In the genomic region with DNA sequence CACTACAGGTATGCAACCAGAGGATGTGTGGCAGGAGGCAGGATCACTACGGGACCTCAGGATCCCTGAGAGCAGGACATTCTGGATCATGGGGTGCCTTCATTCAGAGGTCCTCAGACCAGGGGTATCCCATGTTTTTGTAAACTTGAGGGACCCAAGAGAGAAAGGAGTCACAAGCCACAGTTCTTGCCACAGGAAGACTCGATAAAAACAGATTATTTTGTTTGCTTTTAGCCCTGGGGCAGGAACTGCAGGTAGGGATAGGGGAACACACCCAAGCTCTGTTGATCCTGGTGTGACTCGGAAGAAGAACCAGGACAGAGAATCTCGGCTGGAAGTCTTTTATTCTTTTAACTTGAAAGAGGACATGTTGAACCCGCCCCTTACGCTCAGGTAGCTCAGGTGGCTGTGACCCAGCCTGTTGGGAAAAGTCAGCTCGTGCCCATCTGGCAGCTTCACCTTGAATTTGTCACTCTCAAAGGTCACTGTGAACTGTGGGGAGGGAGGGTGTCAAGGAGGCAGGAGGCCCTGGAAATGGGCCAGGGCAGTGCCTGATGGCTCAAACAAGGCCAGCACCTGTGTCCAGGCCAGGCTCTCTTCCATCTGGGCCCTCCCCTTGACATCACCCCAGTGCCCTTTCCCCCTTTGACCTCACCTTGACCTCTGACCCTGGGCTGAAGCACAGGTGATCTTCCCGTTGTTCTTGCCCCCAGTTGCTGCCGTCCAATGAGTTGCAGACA, we compare ENCODE assay signal across 14 cellular contexts. TPM values are rescaled to one million over a fixed set of nuclear protein-coding genes. Genes with fewer than 3 reads are reported as not detected.
A peak's percentile ranks its signal among the peaks of the same experiment; 100 is the strongest.
DNase-seq lines count a peak whose midpoint lies in the region; ATAC-seq and TF ChIP-seq lines count a peak whose summit lies in the region.
"Had no signal": no experiment of that assay in that cellular context is flagged by ENCODE, and none has a peak within 500 bp of the region (broad histone marks: within the 10 kb centered on the region; RNA-seq: fewer than 3 reads in every experiment).

No MANE protein-coding gene starts in this region.

- H3K36me3 ChIP-seq in GM23338 (ENCODE audit: insufficient read depth) (no peaks in the 10 kb centered on the region), hepatocyte (replicated peaks; ENCODE audit: insufficient read depth, low read depth) (no peaks in the 10 kb centered on the region), parathyroid adenoma (ENCODE audit: control insufficient read depth, insufficient read depth, low read length) (no peaks in the 10 kb centered on the region)

- H3K9me3 Mint-ChIP-seq in GM23338, result no peaks in the 10 kb centered on the region

- H3K4me1 Mint-ChIP-seq in GM23338 (peaks cover 28% of the 10 kb centered on the region), T-helper 17 cell (peaks cover 10% of the 10 kb centered on the region)

- 0 out of 2 replicates have a peak, but pooled peaks cover 12% of the 10 kb centered on the region for H3F3A ChIP-seq in GM23338 (replicated peaks; ENCODE audit: low read depth)

- H4K20me1 ChIP-seq in GM23338 (replicated peaks; ENCODE audit: insufficient read depth) (no peaks in the 10 kb centered on the region), hepatocyte (ENCODE audit: insufficient read depth, poor library complexity, severe bottlenecking) (peaks cover 15% of the 10 kb centered on the region)

- TF ChIP-seq CTCF in GM23338 (conservative IDR thresholded peaks at IDR 0.05; ENCODE audit: low read depth in 2 of 2) (no peak), RWPE1 (conservative IDR thresholded peaks at IDR 0.05; ENCODE audit: low read depth) (no peak), hepatocyte (IDR thresholded peaks at IDR 0.05; ENCODE audit: poor library complexity) (no peak), parathyroid adenoma (IDR thresholded peaks at IDR 0.05) (no peak)

- H3K4me3 ChIP-seq in GM23338 (no peak overlapping the region), hepatocyte (no peak overlapping the region), parathyroid adenoma (ENCODE audit: low read depth, low read length) (no peak overlapping the region)
- H3K4me3 ChIP-seq: smooth muscle cell had no signal

- peaks cover 14% of the 10 kb centered on the region for H3K4me1 ChIP-seq in GM23338 (ENCODE audit: insufficient read depth)
- H3K4me1 ChIP-seq in hepatocyte (ENCODE audit: insufficient read depth), result peaks cover 29% of the 10 kb centered on the region
- H3K4me1 ChIP-seq in parathyroid adenoma, result peaks cover 5% of the 10 kb centered on the region

- CTCF ChIA-PET in RWPE1 (lab: Yijun Ruan, JAX), result interaction anchor here (0.6 to 1.9 kb wide), 2 partner anchors 31 to 78 kb away, joined by 3 to 7 read pairs; no protein-coding TSS in a partner anchor

- H3K9me3 ChIP-seq in hepatocyte (ENCODE audit: low read depth) (no peaks in the 10 kb centered on the region), parathyroid adenoma (ENCODE audit: control insufficient read depth, low read length) (no peaks in the 10 kb centered on the region), T-helper 17 cell (ENCODE audit: control insufficient read depth, low read length, poor library complexity, severe bottlenecking) (no peaks in the 10 kb centered on the region)

- H3K4me2 ChIP-seq in GM23338 (0 out of 2 replicates have a peak overlapping the region, but pooled peaks have one; percentile 43), hepatocyte (peak overlapping the region; percentile 48), parathyroid adenoma (ENCODE audit: low read length) (peak overlapping the region; percentile 44)
- H3K4me2 ChIP-seq: smooth muscle cell had no signal

- peaks cover 8% of the 10 kb centered on the region for H3K36me3 Mint-ChIP-seq in GM23338 (ENCODE audit: low read depth)
- no peaks in the 10 kb centered on the region for H3K36me3 Mint-ChIP-seq in T-helper 17 cell (ENCODE audit: low read depth)

- H2AFZ ChIP-seq in GM23338 (no peak overlapping the region), hepatocyte (no peak overlapping the region), parathyroid adenoma (peak overlapping the region; percentile 44)

- H3K9ac ChIP-seq in parathyroid adenoma, result no peak overlapping the region

- H3K27ac ChIP-seq in GM23338 (ENCODE audit: low read depth), result no peak overlapping the region
- H3K27ac ChIP-seq in RWPE1, result peak overlapping the region; percentile 16
- peak overlapping the region; percentile 91 for H3K27ac ChIP-seq in hepatocyte
- no peak overlapping the region for H3K27ac ChIP-seq in parathyroid adenoma

- H3K27ac Mint-ChIP-seq in GM23338, result peak overlapping the region; percentile 40; the same call in 1 of the 2 replicates
- no peak overlapping the region for H3K27ac Mint-ChIP-seq in T-helper 17 cell

- 44% methylated on average over 9 of the region's 9 CpGs for WGBS in hepatocyte (ENCODE audit: low lambda C conversion rate, missing lambda C conversion rate)

- H3K79me2 ChIP-seq in GM23338 (replicated peaks; ENCODE audit: insufficient read depth) (no peaks in the 10 kb centered on the region), hepatocyte (peaks cover 35% of the 10 kb centered on the region), parathyroid adenoma (peaks cover 8% of the 10 kb centered on the region)

- H3K27me3 Mint-ChIP-seq in GM23338 (ENCODE audit: insufficient read depth, low read depth, poor library complexity), result peaks cover 14% of the 10 kb centered on the region
- peaks cover 4% of the 10 kb centered on the region for H3K27me3 Mint-ChIP-seq in T-helper 17 cell

- H3K27me3 ChIP-seq in GM23338 (ENCODE audit: insufficient read depth) (no peaks in the 10 kb centered on the region), hepatocyte (no peaks in the 10 kb centered on the region), parathyroid adenoma (ENCODE audit: control insufficient read depth, insufficient read depth, low read length) (no peaks in the 10 kb centered on the region)

- H3K4me3 Mint-ChIP-seq in GM23338, result no peak overlapping the region; the same call in 2 of the 3 replicates
- H3K4me3 Mint-ChIP-seq in T-helper 17 cell, result no peak overlapping the region

- peak; percentile 38 for DNase-seq in GM23338 (ENCODE audit: low spot score)
- no peak for DNase-seq in RWPE1 (ENCODE audit: low spot score)
- peak; percentile 49 for DNase-seq in hepatocyte (ENCODE audit: low spot score)
- DNase-seq in activated effector memory CD4-positive, alpha-beta T cell treated with anti-CD3 and anti-CD28 coated beads, Interleukin-2, amount 50 U/mL, for 16 hours, result no peak
- DNase-seq in T-helper 17 cell, result no peak
- DNase-seq: amniotic stem cell; effector CD8-positive, alpha-beta T cell; NCI-H187 treated with DMSO at 0.1 percent for 48 hours had no signal

- H3K9me2 ChIP-seq in GM23338 (ENCODE audit: insufficient read depth) (no peaks in the 10 kb centered on the region), hepatocyte (replicated peaks; ENCODE audit: insufficient read depth) (no peaks in the 10 kb centered on the region)

- POLR2A ChIA-PET in RWPE1 (lab: Yijun Ruan, JAX; ENCODE audit: low non-redundant PET), result no interaction called here

- no peak for ATAC-seq in GM23338
- ATAC-seq in T-helper 17 cell, result no peak
- ATAC-seq in HG03135 (IDR thresholded peaks at IDR 0.05; ENCODE audit: unreplicated experiment), result no peak
- no peak for ATAC-seq in HG03439 (IDR thresholded peaks at IDR 0.05; ENCODE audit: unreplicated experiment)

TF ChIP-seq in GM23338, 12 proteins besides CTCF, POLR2A, EP300 and RAD21:
- no peak for TF ChIP-seq ZNF331 (CRISPR knock-in tag; IDR thresholded peaks at IDR 0.05; ENCODE audit: low read depth)

RNA-seq across cellular contexts. Expression of gene LGALS2, which starts 9.8 kb away (rescaled TPM):
- total RNA-seq in GM23338 (2014; rRNA removed; shearing (Covaris generic)), result not detected in 2 replicates
- polyA plus RNA-seq in GM23338 (2016; fragmentation: Nextera tagmentation; extraction: Ambion mirVana), result not detected in 2 replicates
- total RNA-seq in hepatocyte, result 60.1 and 80.9 TPM in 2 replicates
- polyA plus RNA-seq in hepatocyte, result 115 and 125 TPM in 2 replicates
- total RNA-seq in T-helper 17 cell, result 1 to 10 TPM; 1.9 to 6.1 TPM
- total RNA-seq: frontal cortex, smooth muscle cell had no signal
- polyA plus RNA-seq: neural cell had no signal

RNA-seq across cellular contexts. Expression of gene CDC42EP1, which starts 9.8 kb away (rescaled TPM):
- total RNA-seq in GM23338 (2014; rRNA removed; shearing (Covaris generic)), result 8.5 and 10.2 TPM in 2 replicates
- polyA plus RNA-seq in GM23338 (2016; fragmentation: Nextera tagmentation; extraction: Ambion mirVana), result 7.7 and 8.4 TPM in 2 replicates
- total RNA-seq in hepatocyte, result 31.4 and 34.6 TPM in 2 replicates
- 146 and 149 TPM in 2 replicates for polyA plus RNA-seq in hepatocyte
- not detected for total RNA-seq in T-helper 17 cell

RNA-seq across cellular contexts. Expression of gene GGA1, which starts 38.5 kb away (rescaled TPM):
- total RNA-seq in GM23338 (2014; rRNA removed; shearing (Covaris generic)), result 53.7 and 57.1 TPM in 2 replicates
- 33.1 and 36.9 TPM in 2 replicates for polyA plus RNA-seq in GM23338 (2016; fragmentation: Nextera tagmentation; extraction: Ambion mirVana)
- total RNA-seq in hepatocyte, result 25.5 and 30.2 TPM in 2 replicates
- polyA plus RNA-seq in hepatocyte, result 51.5 and 75.3 TPM in 2 replicates
- total RNA-seq in T-helper 17 cell, result 10 to 100 TPM; 70.5 to 86.8 TPM

RNA-seq across cellular contexts. Expression of gene CARD10, which starts 50.9 kb away (rescaled TPM):
- total RNA-seq in GM23338 (2014; rRNA removed; shearing (Covaris generic)), result 17.0 and 17.2 TPM in 2 replicates
- polyA plus RNA-seq in GM23338 (2016; fragmentation: Nextera tagmentation; extraction: Ambion mirVana), result 5.4 and 5.8 TPM in 2 replicates
- total RNA-seq in hepatocyte, result 19.1 and 23.4 TPM in 2 replicates
- polyA plus RNA-seq in hepatocyte, result 28.7 and 31.2 TPM in 2 replicates
- total RNA-seq in T-helper 17 cell, result under 1 TPM; 0.12 to 0.31 TPM

Comparison
In these comparisons a context has a peak if more than half of its experiments do, and no peak if none do; other contexts are left out.
1. DNase-seq: peak in GM23338 (single experiment) and hepatocyte (single experiment); none in RWPE1 (single experiment), activated effector memory CD4-positive, alpha-beta T cell treated with anti-CD3 and anti-CD28 coated beads, Interleukin-2, amount 50 U/mL, for 16 hours (single experiment) and T-helper 17 cell (0 of 3).
2. H3K27ac ChIP-seq: peak in RWPE1 (single experiment) and hepatocyte (single experiment); none in GM23338 (single experiment) and parathyroid adenoma (single experiment).
3. Peak in every context shown above with its lines, with median percentiles within 50 percentile points of each other: H3K4me2 ChIP-seq.